In genomic region chr19:55460670-55461258, GRCh38 we compare ENCODE assay signal across 8 cellular contexts. TPM values are rescaled to one million over a fixed set of nuclear protein-coding genes. Genes with fewer than 3 reads are reported as not detected.
DNase-seq lines count a peak whose midpoint lies in the region; ATAC-seq and TF ChIP-seq lines count a peak whose summit lies in the region.

No MANE protein-coding gene starts in this region.

- no peaks in the 10 kb centered on the region for H3K9me3 Mint-ChIP-seq in activated naive CD8-positive, alpha-beta T cell treated with anti-CD3 and anti-CD28 coated beads, Interleukin-2, amount 10 ng/mL, durations not matched to agents 7 days and 5 days
- no peaks in the 10 kb centered on the region for H3K9me3 Mint-ChIP-seq in osteocyte (ENCODE audit: unreplicated experiment)

- H3K27ac Mint-ChIP-seq in activated naive CD8-positive, alpha-beta T cell treated with anti-CD3 and anti-CD28 coated beads, Interleukin-2, amount 10 ng/mL, durations not matched to agents 7 days and 5 days: peak overlapping the region; percentile 95
- peak overlapping the region; percentile 71 for H3K27ac Mint-ChIP-seq in osteocyte (ENCODE audit: unreplicated experiment)

- H3K36me3 Mint-ChIP-seq in activated naive CD8-positive, alpha-beta T cell treated with anti-CD3 and anti-CD28 coated beads, Interleukin-2, amount 10 ng/mL, durations not matched to agents 7 days and 5 days: no peaks in the 10 kb centered on the region
- no peaks in the 10 kb centered on the region for H3K36me3 Mint-ChIP-seq in osteocyte (ENCODE audit: unreplicated experiment)

- peaks cover 15% of the 10 kb centered on the region for H3K4me1 Mint-ChIP-seq in activated naive CD8-positive, alpha-beta T cell treated with anti-CD3 and anti-CD28 coated beads, Interleukin-2, amount 10 ng/mL, durations not matched to agents 7 days and 5 days
- peaks cover 20% of the 10 kb centered on the region for H3K4me1 Mint-ChIP-seq in osteocyte (ENCODE audit: unreplicated experiment)

- peaks cover 2% of the 10 kb centered on the region for H3K27me3 Mint-ChIP-seq in activated naive CD8-positive, alpha-beta T cell treated with anti-CD3 and anti-CD28 coated beads, Interleukin-2, amount 10 ng/mL, durations not matched to agents 7 days and 5 days
- no peaks in the 10 kb centered on the region for H3K27me3 Mint-ChIP-seq in osteocyte (ENCODE audit: unreplicated experiment)

- intact Hi-C loops in Right ventricle myocardium inferior (cut with DNase I): loop anchor here (1.0 to 5.0 kb wide), 2 partner anchors 75 to 172 kb away; partner anchors contain the start of gene RPL28

- ATAC-seq in activated naive CD8-positive, alpha-beta T cell treated with anti-CD3 and anti-CD28 coated beads, Interleukin-2, amount 10 ng/mL, durations not matched to agents 7 days and 5 days (ENCODE audit: low read depth): no peak
- ATAC-seq in Right ventricle myocardium inferior (peak; percentile 75), GM19324 (IDR thresholded peaks at IDR 0.05; ENCODE audit: low FRiP score, unreplicated experiment) (no peak)

- H3K4me3 Mint-ChIP-seq in activated naive CD8-positive, alpha-beta T cell treated with anti-CD3 and anti-CD28 coated beads, Interleukin-2, amount 10 ng/mL, durations not matched to agents 7 days and 5 days: peak overlapping the region; percentile 94
- peak overlapping the region; percentile 86 for H3K4me3 Mint-ChIP-seq in osteocyte (ENCODE audit: unreplicated experiment)

- POLR2A ChIA-PET in activated naive CD8-positive, alpha-beta T cell treated with anti-CD3 and anti-CD28 coated beads, Interleukin-2, amount 10 ng/mL, durations not matched to agents 7 days and 5 days (lab: Charles Lee): no interaction called here

- DNase-seq in AG09309 (ENCODE audit: low read depth): peak; percentile 52
- DNase-seq in GM12865 (ENCODE audit: low read depth): peak; percentile 70
- peak; percentile 61 to 86 for DNase-seq in NOMO-1 (lab: John Stamatoyannopoulos, UW; ENCODE audit: unreplicated experiment in 2 of 2)
- no peak for DNase-seq in activated naive CD8-positive, alpha-beta T cell treated with anti-CD3 and anti-CD28 coated beads, Interleukin-2, amount 10 ng/mL, durations not matched to agents 7 days and 5 days
- DNase-seq in Right ventricle myocardium inferior (ENCODE audit: missing footprints): peak; percentile 82
- no peak for DNase-seq in osteocyte (ENCODE audit: extremely low spot score, unreplicated experiment)
- no peak for DNase-seq in retina

- TF ChIP-seq CTCF in AG09309 (IDR thresholded peaks at IDR 0.05; ENCODE audit: control insufficient read depth, insufficient read depth, low read depth, low read length, missing control alignments): no peak
- no peak for TF ChIP-seq CTCF in GM12865 (IDR thresholded peaks at IDR 0.05; ENCODE audit: insufficient read depth, low read depth, low read length, missing control alignments)
- TF ChIP-seq CTCF in osteocyte (IDR thresholded peaks at IDR 0.05): no peak

- peak overlapping the region; percentile 93 for H3K4me3 ChIP-seq in AG09309 (ENCODE audit: control insufficient read depth, low read depth, low read length)
- H3K4me3 ChIP-seq in GM12865 (ENCODE audit: low read depth, low read length): peak overlapping the region; percentile 71

RNA-seq across cellular contexts. Expression of gene ISOC2, which starts 0.7 kb away (rescaled TPM):
- total RNA-seq in activated naive CD8-positive, alpha-beta T cell treated with anti-CD3 and anti-CD28 coated beads, Interleukin-2, amount 10 ng/mL, durations not matched to agents 7 days and 5 days: 10 to 100 TPM; 13.7 to 16.8 TPM
- total RNA-seq in Right ventricle myocardium inferior (55.2 TPM), osteocyte (37.0 and 39.8 TPM in 2 replicates)

RNA-seq across cellular contexts. Expression of gene C19orf85, which starts 3.8 kb away (rescaled TPM):
- not detected for total RNA-seq in activated naive CD8-positive, alpha-beta T cell treated with anti-CD3 and anti-CD28 coated beads, Interleukin-2, amount 10 ng/mL, durations not matched to agents 7 days and 5 days
- total RNA-seq in Right ventricle myocardium inferior: not detected
- not detected in 2 replicates for total RNA-seq in osteocyte

RNA-seq across cellular contexts. Expression of gene ZNF628, which starts 15.7 kb away (rescaled TPM):
- total RNA-seq in activated naive CD8-positive, alpha-beta T cell treated with anti-CD3 and anti-CD28 coated beads, Interleukin-2, amount 10 ng/mL, durations not matched to agents 7 days and 5 days: 10 to 100 TPM in 1 of 2 experiments, 1 to 10 TPM in 1; 9.4 to 11.5 TPM
- total RNA-seq in Right ventricle myocardium inferior: 5.7 TPM
- 10.4 and 11.6 TPM in 2 replicates for total RNA-seq in osteocyte

RNA-seq across cellular contexts. Expression of gene SHISA7, which starts 17.7 kb away (rescaled TPM):
- not detected for total RNA-seq in activated naive CD8-positive, alpha-beta T cell treated with anti-CD3 and anti-CD28 coated beads, Interleukin-2, amount 10 ng/mL, durations not matched to agents 7 days and 5 days
- total RNA-seq in Right ventricle myocardium inferior (not detected), osteocyte (not detected in 2 replicates)

RNA-seq across cellular contexts. Expression of gene NAT14, which starts 24.2 kb away (rescaled TPM):
- 10 to 100 TPM; 14.5 to 15.0 TPM for total RNA-seq in activated naive CD8-positive, alpha-beta T cell treated with anti-CD3 and anti-CD28 coated beads, Interleukin-2, amount 10 ng/mL, durations not matched to agents 7 days and 5 days
- total RNA-seq in Right ventricle myocardium inferior (5.6 TPM), osteocyte (54.2 and 58.2 TPM in 2 replicates)

Comparison
In these comparisons a context has a peak if more than half of its experiments do, and no peak if none do; other contexts are left out.
1. DNase-seq: peak in AG09309 (single experiment), GM12865 (single experiment), NOMO-1 (2 of 2) and Right ventricle myocardium inferior (single experiment); none in activated naive CD8-positive, alpha-beta T cell treated with anti-CD3 and anti-CD28 coated beads, Interleukin-2, amount 10 ng/mL, durations not matched to agents 7 days and 5 days (single experiment), osteocyte (single experiment) and retina (single experiment).